ENCODE assay signal across 9 cellular contexts in genomic region chr11:96340555-96340885, GRCh38. TPM values are rescaled to one million over a fixed set of nuclear protein-coding genes. Genes with fewer than 3 reads are reported as not detected.
DNase-seq lines count a peak whose midpoint lies in the region; ATAC-seq, FAIRE-seq and TF ChIP-seq lines count a peak whose summit lies in the region.
"Had no signal": no experiment of that assay in that cellular context is flagged by ENCODE, and none has a peak within 500 bp of the region (broad histone marks: within the 10 kb centered on the region; RNA-seq: fewer than 3 reads in every experiment).

No MANE protein-coding gene starts in this region.

- TF ChIP-seq POLR2A in adrenal gland (IDR thresholded peaks at IDR 0.05), result no peak

- no peak overlapping the region for H2BK5ac ChIP-seq in mesendoderm (ENCODE audit: low read length)

- H2BK15ac ChIP-seq in mesendoderm (replicated peaks; ENCODE audit: low read depth), result no peak overlapping the region

- H3K4me1 ChIP-seq in adrenal gland (replicated peaks in 1 of 2) (peaks cover 23 to 46% of the 10 kb centered on the region in 2 donors), smooth muscle cell (ENCODE audit: low read depth) (peaks cover 54% of the 10 kb centered on the region), small intestine (ENCODE audit: control insufficient read depth in 2 of 2, insufficient read depth in 1 of 2, low read depth in 1 of 2, low read length in 1 of 2) (peaks cover 5 to 23% of the 10 kb centered on the region in 2 donors), mesendoderm (ENCODE audit: control insufficient read depth, low read depth, low read length) (peaks cover 4% of the 10 kb centered on the region)

- no peak overlapping the region for H2AFZ ChIP-seq in smooth muscle cell (ENCODE audit: low read depth)

- no peaks in the 10 kb centered on the region for H3K27me3 ChIP-seq in adrenal gland
- no peaks in the 10 kb centered on the region for H3K27me3 ChIP-seq in smooth muscle cell (ENCODE audit: low read depth)
- no peaks in the 10 kb centered on the region for H3K27me3 ChIP-seq in small intestine (ENCODE audit: control insufficient read depth in 2 of 2, insufficient read depth in 2 of 2, low read length in 2 of 2)
- no peaks in the 10 kb centered on the region for H3K27me3 ChIP-seq in mesendoderm (ENCODE audit: insufficient read depth, low read length, poor library complexity)

- H3K4me2 ChIP-seq in smooth muscle cell (peak overlapping the region; percentile 91), mesendoderm (ENCODE audit: low read length) (no peak overlapping the region)

- peaks cover 11% of the 10 kb centered on the region for H4K20me1 ChIP-seq in smooth muscle cell (ENCODE audit: low read depth)

- no peak overlapping the region for H3K18ac ChIP-seq in mesendoderm (ENCODE audit: low read length)

- no peak overlapping the region for H3K23ac ChIP-seq in mesendoderm (ENCODE audit: low read length)

- H3K9me3 ChIP-seq in adrenal gland (replicated peaks in 1 of 3) (no peaks in the 10 kb centered on the region), smooth muscle cell (replicated peaks; ENCODE audit: low read depth) (no peaks in the 10 kb centered on the region), small intestine (ENCODE audit: control insufficient read depth, low read depth) (no peaks in the 10 kb centered on the region)

- ATAC-seq in HG02642 (IDR thresholded peaks at IDR 0.05; ENCODE audit: poor library complexity, unreplicated experiment), result no peak

- FAIRE-seq in small intestine (lab: Jason Lieb, UNC), result no peak
- FAIRE-seq: TTC549 had no signal

- no peaks in the 10 kb centered on the region for H3K79me1 ChIP-seq in mesendoderm (ENCODE audit: low read length)

- no peak overlapping the region for H3K4ac ChIP-seq in mesendoderm (ENCODE audit: low read depth, low read length)

- H3K27ac ChIP-seq in adrenal gland, result peak overlapping the region in 3 of 5 donors; percentile 71 to 92 (median 88)
- H3K27ac ChIP-seq in smooth muscle cell (ENCODE audit: low read depth), result peak overlapping the region; percentile 90
- H3K27ac ChIP-seq in small intestine (ENCODE audit: low read depth in 1 of 2, low read length in 1 of 2), result peak overlapping the region in 1 of 2 donors; percentile 81
- no peak overlapping the region for H3K27ac ChIP-seq in mesendoderm (ENCODE audit: low read depth, low read length)

- H3K4me3 ChIP-seq in GM12875 (ENCODE audit: low read depth, low read length), result peak overlapping the region; percentile 55
- peak overlapping the region in 1 of 4 donors; percentile 90 for H3K4me3 ChIP-seq in adrenal gland
- peak overlapping the region; percentile 97 for H3K4me3 ChIP-seq in smooth muscle cell
- peak overlapping the region in 1 of 2 donors; percentile 31 for H3K4me3 ChIP-seq in small intestine (ENCODE audit: low read depth in 1 of 2, low read length in 2 of 2)
- H3K4me3 ChIP-seq in mesendoderm (ENCODE audit: low read length), result no peak overlapping the region

- H3F3A ChIP-seq in smooth muscle cell (ENCODE audit: low read depth), result peaks cover 28% of the 10 kb centered on the region

- H2AK5ac ChIP-seq in mesendoderm (ENCODE audit: low read length), result no peak overlapping the region

- H3K9ac ChIP-seq in smooth muscle cell (ENCODE audit: low read depth) (peak overlapping the region; percentile 90), mesendoderm (ENCODE audit: low read length) (no peak overlapping the region)

- no peak overlapping the region for H3K56ac ChIP-seq in mesendoderm (ENCODE audit: low read length)

- intact Hi-C loops in adrenal gland (cut with DNase I), result loop anchor here (5.0 to 10.0 kb wide), 3 partner anchors 283 to 503 kb away; no protein-coding TSS in a partner anchor

- H4K5ac ChIP-seq in mesendoderm (ENCODE audit: low read length), result no peak overlapping the region

- H4K8ac ChIP-seq in mesendoderm (ENCODE audit: low read depth, low read length), result no peak overlapping the region

- TF ChIP-seq CTCF in GM12875 (IDR thresholded peaks at IDR 0.05; ENCODE audit: borderline replicate concordance, insufficient read depth, low read depth, low read length) (no peak), adrenal gland (IDR thresholded peaks at IDR 0.05) (no peak), smooth muscle cell (IDR thresholded peaks at IDR 0.05; ENCODE audit: borderline replicate concordance, insufficient read depth, poor library complexity, severe bottlenecking) (no peak)

- no peak for DNase-seq in adrenal gland
- DNase-seq in iris pigment epithelial cell (ENCODE audit: low read depth), result peak; percentile 41
- no peak for DNase-seq in smooth muscle cell (lab: John Stamatoyannopoulos, UW; ENCODE audit: unreplicated experiment)
- DNase-seq in NCI-H524 (lab: John Stamatoyannopoulos, UW), result no peak
- no peak for DNase-seq in small intestine
- no peak for DNase-seq in mesendoderm

- 68 to 88% (median 83%) methylated on average over 4 of the region's 4 CpGs for WGBS in adrenal gland, 4 donors
- WGBS in smooth muscle cell (ENCODE audit: low lambda C conversion rate), result 66% methylated on average over 4 of the region's 4 CpGs
- 66 to 85% (median 76%) methylated on average over 4 of the region's 4 CpGs for WGBS in small intestine, 3 donors
- no CpG with 5 or more reads among the region's 4 CpGs for WGBS in mesendoderm (ENCODE audit: extremely low coverage, insufficient coverage, low lambda C conversion rate)

- H3K79me2 ChIP-seq in smooth muscle cell (ENCODE audit: low read depth) (peaks cover 75% of the 10 kb centered on the region), mesendoderm (ENCODE audit: control insufficient read depth, insufficient read depth, low read length) (no peaks in the 10 kb centered on the region)

- no peak overlapping the region for H2BK120ac ChIP-seq in mesendoderm (ENCODE audit: low read depth, low read length)

- H3K36me3 ChIP-seq in adrenal gland (replicated peaks in 1 of 2) (no peaks in the 10 kb centered on the region), smooth muscle cell (ENCODE audit: low read depth) (no peaks in the 10 kb centered on the region), small intestine (ENCODE audit: control insufficient read depth in 2 of 2, insufficient read depth in 2 of 2, low read length in 2 of 2) (no peaks in the 10 kb centered on the region), mesendoderm (ENCODE audit: control insufficient read depth, insufficient read depth, low read length) (no peaks in the 10 kb centered on the region)

RNA-seq across cellular contexts. Expression of gene MAML2, which starts 2.5 kb away (rescaled TPM):
- 10 to 100 TPM in 5 of 8 donors, 1 to 10 TPM in 3; 6.2 to 19.4 (median 11.1) TPM for total RNA-seq in adrenal gland
- 1 to 10 TPM; 1.4 to 5.7 (median 3.7) TPM for polyA plus RNA-seq in adrenal gland
- total RNA-seq in smooth muscle cell, result 45.0 and 52.4 TPM in 2 replicates
- 8.7 and 10.1 TPM in 2 replicates for polyA plus RNA-seq in smooth muscle cell
- 1 to 10 TPM in 1 of 3 donors, under 1 TPM in 2; 0.45 to 2.4 (median 0.81) TPM for polyA plus RNA-seq in small intestine
- 2.9 TPM for polyA plus RNA-seq in mesendoderm (2013, experiment 1 of 2)
- polyA plus RNA-seq in mesendoderm (2013, experiment 2 of 2), result 3.1 TPM

RNA-seq across cellular contexts. Expression of gene CCDC82, which starts 49.2 kb away (rescaled TPM):
- 10 to 100 TPM in 7 of 8 donors, 1 to 10 TPM in 1; 4.7 to 48.1 (median 13.3) TPM for total RNA-seq in adrenal gland
- polyA plus RNA-seq in adrenal gland, result 10 to 100 TPM; 16.2 to 37.6 (median 21.3) TPM
- total RNA-seq in smooth muscle cell, result 32.8 and 49.4 TPM in 2 replicates
- 19.8 and 23.1 TPM in 2 replicates for polyA plus RNA-seq in smooth muscle cell
- polyA plus RNA-seq in small intestine, result 10 to 100 TPM; 10.3 to 13.2 (median 11.1) TPM
- 24.0 TPM for polyA plus RNA-seq in mesendoderm (2013, experiment 1 of 2)
- polyA plus RNA-seq in mesendoderm (2013, experiment 2 of 2), result 23.1 TPM

RNA-seq across cellular contexts. Expression of gene JRKL, which starts 49.3 kb away (rescaled TPM):
- total RNA-seq in adrenal gland (10 to 100 TPM in 1 of 8 donors, 1 to 10 TPM in 6, under 1 TPM in 1; 0.87 to 10.2 (median 4.6) TPM), smooth muscle cell (12.1 and 16.9 TPM in 2 replicates)
- polyA plus RNA-seq in adrenal gland (10 to 100 TPM in 1 of 3 donors, 1 to 10 TPM in 2; 2.5 to 12.4 (median 3.6) TPM), smooth muscle cell (6.1 and 7.1 TPM in 2 replicates), small intestine (1 to 10 TPM; 1.6 to 5.5 (median 3.1) TPM)
- polyA plus RNA-seq in mesendoderm (2013, experiment 1 of 2), result 3.3 TPM
- polyA plus RNA-seq in mesendoderm (2013, experiment 2 of 2), result 3.2 TPM
